In genomic region chr18:80112623-80113248, GRCh38 we compare ENCODE assay signal across 26 cellular contexts. TPM values are rescaled to one million over a fixed set of nuclear protein-coding genes. Genes with fewer than 3 reads are reported as not detected.
DNase-seq lines count a peak whose midpoint lies in the region; ATAC-seq, FAIRE-seq and TF ChIP-seq lines count a peak whose summit lies in the region.
"Had no signal": no experiment of that assay in that cellular context is flagged by ENCODE, and none has a peak within 500 bp of the region (broad histone marks: within the 10 kb centered on the region; RNA-seq: fewer than 3 reads in every experiment).

No MANE protein-coding gene starts in this region.

- no peak for FAIRE-seq in frontal cortex (lab: Jason Lieb, UNC)
- FAIRE-seq: GM18507, small intestine had no signal

- no peak overlapping the region for H2AFZ ChIP-seq in Loucy (ENCODE audit: low read length)
- H2AFZ ChIP-seq: GM23248, PC-9 had no signal

- peaks cover 80% of the 10 kb centered on the region for H3K79me2 ChIP-seq in Loucy (ENCODE audit: insufficient read depth, low read length)

- peak overlapping the region; percentile 28 for H3K4me3 Mint-ChIP-seq in CD4-positive, alpha-beta T cell
- H3K4me3 Mint-ChIP-seq in endodermal cell (no peak overlapping the region), neural crest cell (peak overlapping the region; percentile 79)
- H3K4me3 Mint-ChIP-seq: activated CD4-positive, alpha-beta memory T cell treated with anti-CD3 and anti-CD28 coated beads for 36 hours; effector memory CD8-positive, alpha-beta T cell; natural killer cell had no signal

- H3K4me3 ChIP-seq in Loucy (ENCODE audit: low read length, poor library complexity, severe bottlenecking), result peak overlapping the region; percentile 18
- H3K4me3 ChIP-seq in endodermal cell (ENCODE audit: low read length), result no peak overlapping the region
- H3K4me3 ChIP-seq in prostate gland, result no peak overlapping the region
- H3K4me3 ChIP-seq: GM23248, lung, PC-9, psoas muscle, suprapubic skin had no signal

- WGBS in endodermal cell (ENCODE audit: insufficient coverage in 1 of 2, insufficient read length in 1 of 2), 2 experiments, result 36 to 85% methylated on average over 1 of the region's 1 CpG
- 34% methylated on average over 1 of the region's 1 CpG for WGBS in prostate gland

- intact Hi-C loops in CD4-positive, alpha-beta T cell (cut with DNase I, micrococcal nuclease), result no loop called here
- intact Hi-C loops in prostate gland (cut with DNase I), result no loop called here

- no peaks in the 10 kb centered on the region for H3K27me3 Mint-ChIP-seq in CD4-positive, alpha-beta T cell
- no peaks in the 10 kb centered on the region for H3K27me3 Mint-ChIP-seq in endodermal cell (ENCODE audit: insufficient read depth)
- H3K27me3 Mint-ChIP-seq in neural crest cell (ENCODE audit: low read depth), result no peaks in the 10 kb centered on the region
- H3K27me3 Mint-ChIP-seq: activated CD4-positive, alpha-beta memory T cell treated with anti-CD3 and anti-CD28 coated beads for 36 hours; CD8-positive, alpha-beta memory T cell; effector memory CD8-positive, alpha-beta T cell had no signal

- H3K36me3 ChIP-seq in Loucy (ENCODE audit: insufficient read depth, low read length), result no peaks in the 10 kb centered on the region
- H3K36me3 ChIP-seq in endodermal cell (ENCODE audit: control insufficient read depth, insufficient read depth, low read length), result peaks cover 18% of the 10 kb centered on the region
- H3K36me3 ChIP-seq in prostate gland, result no peaks in the 10 kb centered on the region
- H3K36me3 ChIP-seq: suprapubic skin had no signal

- H3F3A ChIP-seq in Loucy (ENCODE audit: low read depth), result no peaks in the 10 kb centered on the region

- H3K27ac ChIP-seq in CD4-positive, alpha-beta T cell (ENCODE audit: low read depth, low read length), result no peak overlapping the region
- H3K27ac ChIP-seq in endodermal cell (ENCODE audit: low read depth, low read length) (no peak overlapping the region), prostate gland (no peak overlapping the region)
- H3K27ac ChIP-seq: GM23248, PC-9, psoas muscle, suprapubic skin had no signal

- peaks cover 79% of the 10 kb centered on the region for H3K4me1 Mint-ChIP-seq in CD4-positive, alpha-beta T cell (ENCODE audit: low read depth)
- H3K4me1 Mint-ChIP-seq in endodermal cell (peaks cover 23% of the 10 kb centered on the region), neural crest cell (peaks cover 38% of the 10 kb centered on the region)

- no peak for TF ChIP-seq POLR2A in prostate gland (IDR thresholded peaks at IDR 0.05)

- POLR2A ChIA-PET in CD4-positive, alpha-beta T cell (lab: Charles Lee), result no interaction called here

- H3K9me3 ChIP-seq in CD4-positive, alpha-beta T cell (ENCODE audit: control insufficient read depth, low read length), result no peaks in the 10 kb centered on the region
- H3K9me3 ChIP-seq in Loucy (ENCODE audit: insufficient read depth, low read depth, low read length), result no peaks in the 10 kb centered on the region; the same call in 1 of the 2 replicates
- peaks cover 4% of the 10 kb centered on the region for H3K9me3 ChIP-seq in endodermal cell (ENCODE audit: control insufficient read depth, low read length)
- H3K9me3 ChIP-seq in prostate gland, result no peaks in the 10 kb centered on the region
- H3K9me3 ChIP-seq: suprapubic skin had no signal

- H3K4me2 ChIP-seq in Loucy (ENCODE audit: low read depth, low read length, poor library complexity, severe bottlenecking), result peak overlapping the region; percentile 72
- H3K4me2 ChIP-seq: PC-9 had no signal

- H3K36me3 Mint-ChIP-seq in CD4-positive, alpha-beta T cell (ENCODE audit: low read depth), result peaks cover 46% of the 10 kb centered on the region
- H3K36me3 Mint-ChIP-seq in endodermal cell (ENCODE audit: low read depth) (peaks cover 11% of the 10 kb centered on the region), neural crest cell (ENCODE audit: low read depth) (peaks cover 7% of the 10 kb centered on the region)
- H3K36me3 Mint-ChIP-seq: natural killer cell had no signal

- no peaks in the 10 kb centered on the region for H3K27me3 ChIP-seq in CD4-positive, alpha-beta T cell (ENCODE audit: control insufficient read depth, insufficient read depth, low read length)
- H3K27me3 ChIP-seq in Loucy (ENCODE audit: insufficient read depth, low read length, poor library complexity, severe bottlenecking) (no peaks in the 10 kb centered on the region), endodermal cell (ENCODE audit: control insufficient read depth, insufficient read depth, low read length, poor library complexity, severe bottlenecking) (no peaks in the 10 kb centered on the region), prostate gland (replicated peaks; ENCODE audit: insufficient read depth) (no peaks in the 10 kb centered on the region)
- H3K27me3 ChIP-seq: suprapubic skin had no signal

- H3K9me2 ChIP-seq in Loucy (replicated peaks; ENCODE audit: low read depth, low read length), result no peaks in the 10 kb centered on the region

- no peak for DNase-seq in CD4-positive, alpha-beta T cell
- no peak for DNase-seq in endodermal cell
- no peak for DNase-seq in neural crest cell (ENCODE audit: low read depth, low spot score)
- DNase-seq in stimulated activated CD4-positive, alpha-beta T cell treated with anti-CD3 and anti-CD28 coated beads, Interleukin-12 subunit alpha, Interleukin-12 subunit beta, amount 100 ng/mL, for 4 hours, result no peak
- no peak for DNase-seq in prostate gland (ENCODE audit: low spot score)
- no peak for DNase-seq in frontal cortex (ENCODE audit: low spot score in 2 of 2)
- no peak for DNase-seq in stimulated activated CD4-positive, alpha-beta T cell treated with anti-CD3 and anti-CD28 coated beads, Interleukin-15, amount 100 ng/mL, for 24 hours
- DNase-seq: activated CD4-positive, alpha-beta memory T cell treated with anti-CD3 and anti-CD28 coated beads for 36 hours; activated naive CD4-positive, alpha-beta T cell treated with Interleukin-2 at 50 U/mL for 16 hours; aorta; CD8-positive, alpha-beta memory T cell; effector memory CD8-positive, alpha-beta T cell; GM23248; natural killer cell; NCI-H1436 treated with DMSO at 0.1 percent for 48 hours; NCI-H2171 treated with DMSO at 0.1 percent for 48 hours; NCI-H774; PC-9; psoas muscle; small intestine; stimulated activated CD8-positive, alpha-beta memory T cell treated with anti-CD3 and anti-CD28 coated beads, Interleukin-4, amount 100 ng/mL, for 48 hours; T-helper 2 cell had no signal

- H3K9me3 Mint-ChIP-seq in CD4-positive, alpha-beta T cell, result no peaks in the 10 kb centered on the region
- H3K9me3 Mint-ChIP-seq in endodermal cell (no peaks in the 10 kb centered on the region), neural crest cell (peaks cover 3% of the 10 kb centered on the region)
- H3K9me3 Mint-ChIP-seq: activated CD4-positive, alpha-beta memory T cell treated with anti-CD3 and anti-CD28 coated beads for 36 hours; CD8-positive, alpha-beta memory T cell; effector memory CD8-positive, alpha-beta T cell; natural killer cell had no signal

- CTCF ChIA-PET in CD4-positive, alpha-beta T cell (lab: Charles Lee), result no interaction called here

- H3K9ac ChIP-seq in Loucy (ENCODE audit: low read depth, low read length, poor library complexity, severe bottlenecking), result no peak overlapping the region
- no peak overlapping the region for H3K9ac ChIP-seq in endodermal cell (ENCODE audit: extremely low read depth, low read length, poor library complexity, severe bottlenecking)
- H3K9ac ChIP-seq: GM23248 had no signal

- no peak for ATAC-seq in CD4-positive, alpha-beta T cell (ENCODE audit: poor library complexity)
- ATAC-seq: effector memory CD8-positive, alpha-beta T cell; natural killer cell; psoas muscle had no signal

- no peak for TF ChIP-seq CTCF in CD4-positive, alpha-beta T cell (IDR thresholded peaks at IDR 0.05)
- TF ChIP-seq CTCF in Loucy (conservative IDR thresholded peaks at IDR 0.05; ENCODE audit: low read length), result no peak
- TF ChIP-seq CTCF in endodermal cell (conservative IDR thresholded peaks at IDR 0.05), result no peak
- TF ChIP-seq CTCF in neural crest cell (conservative IDR thresholded peaks at IDR 0.05), result no peak
- no peak for TF ChIP-seq CTCF in prostate gland (IDR thresholded peaks at IDR 0.05)

- H4K20me1 ChIP-seq in Loucy (ENCODE audit: insufficient read depth, low read length, poor library complexity, severe bottlenecking), result peaks cover 34% of the 10 kb centered on the region

- no peak overlapping the region for H3K27ac Mint-ChIP-seq in CD4-positive, alpha-beta T cell
- peak overlapping the region; percentile 68 for H3K27ac Mint-ChIP-seq in endodermal cell
- peak overlapping the region; percentile 23 for H3K27ac Mint-ChIP-seq in neural crest cell (ENCODE audit: unreplicated experiment)
- H3K27ac Mint-ChIP-seq: activated CD4-positive, alpha-beta memory T cell treated with anti-CD3 and anti-CD28 coated beads for 36 hours; effector memory CD8-positive, alpha-beta T cell had no signal

- peaks cover 8% of the 10 kb centered on the region for H3K4me1 ChIP-seq in Loucy (ENCODE audit: insufficient read depth, low read length, poor library complexity, severe bottlenecking)
- no peaks in the 10 kb centered on the region for H3K4me1 ChIP-seq in endodermal cell (ENCODE audit: control insufficient read depth, insufficient read depth, low read length)
- peaks cover 5% of the 10 kb centered on the region for H3K4me1 ChIP-seq in prostate gland (replicated peaks)

RNA-seq across cellular contexts. Expression of gene ADNP2, which starts 3.7 kb away (rescaled TPM):
- 10 to 100 TPM; 61.0 to 61.5 TPM for total RNA-seq in CD4-positive, alpha-beta T cell
- total RNA-seq in endodermal cell (10 to 100 TPM; 38.4 to 51.0 TPM), neural crest cell (42.6 and 44.0 TPM in 2 replicates), prostate gland (10 to 100 TPM; 17.5 to 36.0 TPM), frontal cortex (22.0 TPM)
- polyA plus RNA-seq in endodermal cell (2013, experiment 1 of 2), result 32.2 TPM
- 34.7 TPM for polyA plus RNA-seq in endodermal cell (2013, experiment 2 of 2)
